ENCODE assay signal across 8 cellular contexts in genomic region chr12:93573552-93574223, GRCh38. TPM values are rescaled to one million over a fixed set of nuclear protein-coding genes. Genes with fewer than 3 reads are reported as not detected.
DNase-seq lines count a peak whose midpoint lies in the region; ATAC-seq, FAIRE-seq and TF ChIP-seq lines count a peak whose summit lies in the region.

No MANE protein-coding gene starts in this region.

- no peak overlapping the region for H3K27ac Mint-ChIP-seq in activated naive CD8-positive, alpha-beta T cell

- H3K36me3 ChIP-seq in keratinocyte (ENCODE audit: control insufficient read depth in 2 of 2, extremely low read depth in 1 of 2, insufficient read depth in 2 of 2, low read length in 2 of 2), result no peaks in the 10 kb centered on the region

- peak overlapping the region; percentile 55 to 80 (median 60) for H3K4me3 ChIP-seq in keratinocyte (ENCODE audit: control insufficient read depth in 2 of 3, extremely low read depth in 1 of 3, insufficient read depth in 2 of 3, low read depth in 1 of 3, low read length in 3 of 3)

- peaks cover 2% of the 10 kb centered on the region for H3K79me2 ChIP-seq in keratinocyte (ENCODE audit: control insufficient read depth, insufficient read depth, low read length)

- peak overlapping the region; percentile 63 for H3K27ac ChIP-seq in keratinocyte (ENCODE audit: control insufficient read depth, insufficient read depth, low read length)

- no peak for TF ChIP-seq CTCF in keratinocyte (optimal IDR thresholded peaks at IDR 0.05 in 1 of 3, IDR thresholded peaks at IDR 0.05 in 1 of 3, conservative IDR thresholded peaks at IDR 0.05 in 1 of 3; ENCODE audit: extremely low read depth in 1 of 3, insufficient read depth in 2 of 3, low read length in 3 of 3)

- peaks cover 37% of the 10 kb centered on the region for H3K4me1 Mint-ChIP-seq in activated T-cell treated with anti-CD3 and anti-CD28 coated beads, Interleukin-2, amount 50 U/mL, for 4 hours (ENCODE audit: low read depth)
- H3K4me1 Mint-ChIP-seq in activated naive CD8-positive, alpha-beta T cell (ENCODE audit: low read depth), result peaks cover 29% of the 10 kb centered on the region

- no peak for ATAC-seq in activated T-cell treated with anti-CD3 and anti-CD28 coated beads, Interleukin-2, amount 50 U/mL, for 4 hours
- ATAC-seq in stimulated activated naive CD8-positive, alpha-beta T cell treated with anti-CD3 and anti-CD28 coated beads, Interleukin-15, Interleukin-2, amounts not matched to agents 100 U/mL and 50 U/mL, for 24 hours, result no peak
- no peak for ATAC-seq in GM19395 (IDR thresholded peaks at IDR 0.05; ENCODE audit: unreplicated experiment)

- peaks cover 15% of the 10 kb centered on the region for H3K27me3 ChIP-seq in keratinocyte (ENCODE audit: control insufficient read depth, extremely low read depth, insufficient read depth, low read length)

- H3K36me3 Mint-ChIP-seq in activated T-cell treated with anti-CD3 and anti-CD28 coated beads, Interleukin-2, amount 50 U/mL, for 4 hours (ENCODE audit: insufficient read depth), result peaks cover 11% of the 10 kb centered on the region
- no peaks in the 10 kb centered on the region for H3K36me3 Mint-ChIP-seq in activated naive CD8-positive, alpha-beta T cell

- no peak for DNase-seq in activated T-cell treated with anti-CD3 and anti-CD28 coated beads, Interleukin-2, amount 50 U/mL, for 4 hours
- no peak for DNase-seq in activated T-cell treated with anti-CD3 and anti-CD28 coated beads, Interleukin-2, amount 50 U/mL, for 1 hour
- DNase-seq in keratinocyte (ENCODE audit: low read depth, low spot score) (no peak), globus pallidus (ENCODE audit: low spot score) (no peak), NAMALWA (ENCODE audit: low spot score) (no peak)
- peak; percentile 22 for DNase-seq in stimulated activated naive CD8-positive, alpha-beta T cell treated with anti-CD3 and anti-CD28 coated beads, Interleukin-15, Interleukin-2, amounts not matched to agents 100 U/mL and 50 U/mL, for 24 hours

- H3K4me2 ChIP-seq in keratinocyte (ENCODE audit: control insufficient read depth, extremely low read depth, insufficient read depth, low read depth, low read length), result peak overlapping the region; percentile 79

- H3K9me3 Mint-ChIP-seq in activated T-cell treated with anti-CD3 and anti-CD28 coated beads, Interleukin-2, amount 50 U/mL, for 4 hours, result no peaks in the 10 kb centered on the region
- no peaks in the 10 kb centered on the region for H3K9me3 Mint-ChIP-seq in activated naive CD8-positive, alpha-beta T cell (ENCODE audit: low read depth)

- dilution Hi-C loops in keratinocyte (cut with MboI; ENCODE audit: extremely low pct_ligation_motif_present, low sequenced_read_pairs), result no loop called here

- no peaks in the 10 kb centered on the region for H4K20me1 ChIP-seq in keratinocyte (ENCODE audit: control insufficient read depth, extremely low read depth, insufficient read depth, low read length)

- H3K4me3 Mint-ChIP-seq in activated T-cell treated with anti-CD3 and anti-CD28 coated beads, Interleukin-2, amount 50 U/mL, for 4 hours, result peak overlapping the region; percentile 90
- peak overlapping the region; percentile 77 for H3K4me3 Mint-ChIP-seq in activated naive CD8-positive, alpha-beta T cell

- no peak for FAIRE-seq in keratinocyte (lab: Jason Lieb, UNC)

- H3K4me1 ChIP-seq in keratinocyte (ENCODE audit: control insufficient read depth, extremely low read depth, insufficient read depth, low read length), result peaks cover 23% of the 10 kb centered on the region

- H3K9me3 ChIP-seq in keratinocyte (ENCODE audit: control insufficient read depth, low read depth, low read length), result no peaks in the 10 kb centered on the region

- H3K9ac ChIP-seq in keratinocyte (ENCODE audit: control insufficient read depth, extremely low read depth, insufficient read depth, low read length), result peak overlapping the region; percentile 82

- no peaks in the 10 kb centered on the region for H3K27me3 Mint-ChIP-seq in activated T-cell treated with anti-CD3 and anti-CD28 coated beads, Interleukin-2, amount 50 U/mL, for 4 hours (ENCODE audit: low read depth)
- H3K27me3 Mint-ChIP-seq in activated naive CD8-positive, alpha-beta T cell, result no peaks in the 10 kb centered on the region

- no peaks in the 10 kb centered on the region for H3K9me1 ChIP-seq in keratinocyte (ENCODE audit: control insufficient read depth, extremely low read depth, insufficient read depth, low read length)

- peak overlapping the region; percentile 73 for H2AFZ ChIP-seq in keratinocyte (ENCODE audit: control insufficient read depth, low read length)

RNA-seq across cellular contexts. Expression of gene SOCS2, which starts 1.2 kb away (rescaled TPM):
- 10 to 100 TPM in 1 of 3 donors, 1 to 10 TPM in 2; 6.5 to 10.9 (median 8.6) TPM for total RNA-seq in activated T-cell treated with anti-CD3 and anti-CD28 coated beads, Interleukin-2, amount 50 U/mL, for 4 hours
- polyA plus RNA-seq in keratinocyte, result 10.9 to 15.0 TPM (median 14.2 TPM) in 3 replicates
- 3.3 TPM for polyA plus RNA-seq in keratinocyte (2011; ENCODE audit: low read depth)
- 13.5 and 20.6 TPM in 2 replicates for polyA plus RNA-seq in keratinocyte (2011; cell fraction: cytosol; rRNA removed)
- 12.8 and 15.4 TPM in 2 replicates for polyA plus RNA-seq in keratinocyte (2011; cell fraction: nucleus; rRNA removed)
- polyA plus RNA-seq in keratinocyte (2012; ENCODE audit: low replicate concordance), result 6.9 and 10.3 TPM in 2 replicates
- polyA minus RNA-seq in keratinocyte, result 3.1 to 7.7 TPM (median 5.6 TPM) in 3 replicates
- 9.2 TPM for polyA minus RNA-seq in keratinocyte (2011; cell fraction: cytosol; rRNA and poly(A)+ RNA removed)
- polyA minus RNA-seq in keratinocyte (2011; cell fraction: nucleus; rRNA and poly(A)+ RNA removed), result 2.6 and 3.8 TPM in 2 replicates
